15 cellular contexts compared by ENCODE assay signal in the genomic region with DNA sequence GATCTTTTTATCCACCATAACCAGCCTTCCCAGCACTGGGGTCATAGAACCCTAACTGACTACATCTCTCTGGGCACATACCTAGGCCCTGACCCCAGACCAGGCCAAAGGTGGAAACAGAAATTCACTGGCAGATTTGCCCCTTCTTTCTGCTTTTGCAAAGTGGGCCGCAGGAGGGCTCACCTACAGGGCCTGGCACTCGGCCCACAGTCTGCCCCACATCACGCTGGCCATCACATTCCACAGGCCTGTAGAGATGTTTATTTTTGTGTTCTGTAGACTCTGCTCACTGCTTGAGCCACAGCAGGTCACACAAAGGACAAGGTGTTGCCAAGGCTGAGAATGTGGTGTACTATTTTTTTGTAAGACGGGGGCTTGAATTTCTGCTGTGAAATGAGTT. TPM values are rescaled to one million over a fixed set of nuclear protein-coding genes. Genes with fewer than 3 reads are reported as not detected.
A peak's percentile ranks its signal among the peaks of the same experiment; 100 is the strongest.
DNase-seq lines count a peak whose midpoint lies in the region; ATAC-seq and TF ChIP-seq lines count a peak whose summit lies in the region.
"Had no signal": no experiment of that assay in that cellular context is flagged by ENCODE, and none has a peak within 500 bp of the region (broad histone marks: within the 10 kb centered on the region; RNA-seq: fewer than 3 reads in every experiment).

No MANE protein-coding gene starts in this region.

- intact Hi-C loops in lower lobe of right lung (cut with DNase I): no loop called here

- H3K27ac ChIP-seq in HEK293 (ENCODE audit: extremely low read depth, low read depth, low read length) (no peak overlapping the region), duodenal mucosa (ENCODE audit: low read depth, low read length) (peak overlapping the region; percentile 55), lower lobe of right lung (peak overlapping the region; percentile 73)
- H3K27ac ChIP-seq: epithelial cell of prostate, neutrophil had no signal

- no peak overlapping the region for H3K4me3 Mint-ChIP-seq in activated naive CD8-positive, alpha-beta T cell treated with anti-CD3 and anti-CD28 coated beads for 36 hours

- no peak overlapping the region for H3K9ac ChIP-seq in duodenal mucosa (ENCODE audit: low read depth in 1 of 2, low read length in 2 of 2)

- no peaks in the 10 kb centered on the region for H3K9me3 Mint-ChIP-seq in activated naive CD8-positive, alpha-beta T cell treated with anti-CD3 and anti-CD28 coated beads for 36 hours

- no peaks in the 10 kb centered on the region for H3K4me1 Mint-ChIP-seq in activated naive CD8-positive, alpha-beta T cell treated with anti-CD3 and anti-CD28 coated beads for 36 hours

- no peak overlapping the region for H3K27ac Mint-ChIP-seq in activated naive CD8-positive, alpha-beta T cell treated with anti-CD3 and anti-CD28 coated beads for 36 hours

- no peak overlapping the region for H3K4me3 ChIP-seq in HEK293 (ENCODE audit: low read depth, low read length)
- H3K4me3 ChIP-seq in duodenal mucosa (ENCODE audit: low read depth in 1 of 2, low read length in 2 of 2): no peak overlapping the region
- no peak overlapping the region for H3K4me3 ChIP-seq in lower lobe of right lung

- peak; percentile 87 to 91 for ATAC-seq in lower lobe of right lung
- ATAC-seq in GM21529 (IDR thresholded peaks at IDR 0.05; ENCODE audit: unreplicated experiment): no peak
- ATAC-seq in HG02852 (IDR thresholded peaks at IDR 0.05; ENCODE audit: unreplicated experiment): no peak

- no peaks in the 10 kb centered on the region for H3K36me3 Mint-ChIP-seq in activated naive CD8-positive, alpha-beta T cell treated with anti-CD3 and anti-CD28 coated beads for 36 hours

- no peaks in the 10 kb centered on the region for H3K9me3 ChIP-seq in HEK293 (ENCODE audit: control insufficient read depth, insufficient read depth, low read depth, low read length)
- no peaks in the 10 kb centered on the region for H3K9me3 ChIP-seq in duodenal mucosa (ENCODE audit: control insufficient read depth in 1 of 2, low read length in 2 of 2)
- no peaks in the 10 kb centered on the region for H3K9me3 ChIP-seq in lower lobe of right lung
- H3K9me3 ChIP-seq: neutrophil had no signal

- peaks cover 12% of the 10 kb centered on the region for H3K27me3 Mint-ChIP-seq in activated naive CD8-positive, alpha-beta T cell treated with anti-CD3 and anti-CD28 coated beads for 36 hours

- H3K27me3 ChIP-seq in duodenal mucosa (ENCODE audit: control insufficient read depth in 1 of 2, insufficient read depth in 2 of 2, low read length in 2 of 2) (no peaks in the 10 kb centered on the region), lower lobe of right lung (ENCODE audit: low read depth) (no peaks in the 10 kb centered on the region)
- H3K27me3 ChIP-seq: neutrophil had no signal

- CTCF ChIA-PET in HEK293 (lab: Yijun Ruan, JAX): interaction anchor here (0.6 kb wide), 1 partner anchor 12 kb away, joined by 3 read pairs; no protein-coding TSS in a partner anchor

- H3K4me1 ChIP-seq in HEK293 (ENCODE audit: control insufficient read depth, insufficient read depth, low read length): no peaks in the 10 kb centered on the region; the same call in 1 of the 2 replicates
- H3K4me1 ChIP-seq in duodenal mucosa (ENCODE audit: control insufficient read depth in 1 of 2, insufficient read depth in 2 of 2, low read length in 2 of 2): peaks cover 0 to 3% of the 10 kb centered on the region in 2 donors
- H3K4me1 ChIP-seq in lower lobe of right lung: peaks cover 64% of the 10 kb centered on the region

- peak; percentile 70 for DNase-seq in lower lobe of right lung
- peak; percentile 85 for DNase-seq in smooth muscle cell of the brain vasculature (ENCODE audit: low read depth, low spot score)
- DNase-seq in islet precursor cell: no peak
- DNase-seq in activated naive CD8-positive, alpha-beta T cell treated with anti-CD3 and anti-CD28 coated beads for 36 hours: no peak
- DNase-seq: activated CD8-positive, alpha-beta memory T cell treated with anti-CD3 and anti-CD28 coated beads, Interleukin-2, amount 50 U/mL, for 48 hours; amniotic stem cell; NCI-H1436 treated with DMSO at 0.1 percent for 48 hours; NCI-H69; SHP77 had no signal

- TF ChIP-seq CTCF in HEK293 (tag by site-specific recombination; IDR thresholded peaks at IDR 0.05) (no peak), lower lobe of right lung (IDR thresholded peaks at IDR 0.05) (no peak)

- POLR2A ChIA-PET in HEK293 (lab: Yijun Ruan, JAX): no interaction called here

- H3K36me3 ChIP-seq in HEK293 (ENCODE audit: control insufficient read depth in 2 of 2, insufficient read depth in 1 of 2, low read length in 2 of 2) (no peaks in the 10 kb centered on the region), duodenal mucosa (ENCODE audit: control insufficient read depth in 1 of 2, insufficient read depth in 2 of 2, low read length in 2 of 2) (no peaks in the 10 kb centered on the region), lower lobe of right lung (no peaks in the 10 kb centered on the region)
- H3K36me3 ChIP-seq: neutrophil had no signal

TF ChIP-seq in HEK293, 187 proteins besides CTCF, POLR2A, EP300 and RAD21:
- TF ChIP-seq ZIC2 (tag by site-specific recombination; IDR thresholded peaks at IDR 0.05) (peak; percentile 63), ZNF473 (tag by site-specific recombination; IDR thresholded peaks at IDR 0.05) (no peak), ZNF747 (tag by site-specific recombination; IDR thresholded peaks at IDR 0.05) (no peak)

RNA-seq across cellular contexts. Expression of a gene that starts 58.7 kb away (rescaled TPM):
- total RNA-seq in lower lobe of right lung: 1.0 TPM
- not detected for total RNA-seq in activated naive CD8-positive, alpha-beta T cell treated with anti-CD3 and anti-CD28 coated beads for 36 hours

Comparison
In these comparisons a context has a peak if more than half of its experiments do, and no peak if none do; other contexts are left out.
1. ATAC-seq: peak in lower lobe of right lung (2 of 2); none in GM21529 (single experiment) and HG02852 (single experiment).
2. DNase-seq: peak in lower lobe of right lung (single experiment) and smooth muscle cell of the brain vasculature (single experiment); none in islet precursor cell (single experiment) and activated naive CD8-positive, alpha-beta T cell treated with anti-CD3 and anti-CD28 coated beads for 36 hours (single experiment).